8 cellular contexts compared by ENCODE assay signal in the genomic region with DNA sequence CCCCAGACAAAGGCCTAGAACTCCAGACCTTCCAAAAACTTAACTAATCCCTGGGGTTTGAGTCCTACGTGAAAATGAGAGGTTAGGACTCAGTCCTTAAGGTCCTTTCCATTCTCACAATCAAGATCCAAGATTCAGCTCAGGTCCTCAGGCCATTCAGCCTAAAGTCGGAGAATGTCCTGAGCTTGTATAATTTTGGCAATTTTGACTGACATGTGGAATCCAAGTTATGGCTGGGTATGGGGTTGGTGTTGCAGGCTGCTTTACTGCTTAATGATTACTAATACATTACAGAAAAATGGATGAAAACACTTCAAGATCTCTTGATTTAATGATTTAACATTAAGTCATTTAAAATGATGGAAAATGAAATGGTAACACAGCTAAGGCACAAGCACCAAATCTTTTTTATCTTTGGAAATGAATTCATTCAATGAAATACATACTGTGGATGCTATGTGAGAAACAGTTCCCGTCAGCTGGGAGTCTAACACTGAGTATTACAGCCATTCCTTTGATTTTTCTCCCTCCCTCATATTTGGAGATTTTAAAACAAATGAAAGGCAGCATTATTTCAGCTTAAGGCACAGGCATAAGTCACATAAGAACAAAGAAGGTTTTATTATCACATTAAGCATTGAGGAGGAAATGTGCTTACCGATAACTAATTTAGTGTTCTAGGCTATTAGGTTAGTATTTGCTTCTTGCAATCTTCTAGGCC. TPM values are rescaled to one million over a fixed set of nuclear protein-coding genes. Genes with fewer than 3 reads are reported as not detected.
DNase-seq lines count a peak whose midpoint lies in the region; FAIRE-seq and TF ChIP-seq lines count a peak whose summit lies in the region.

No MANE protein-coding gene starts in this region.

- WGBS in prostate gland, result 33% methylated on average over 4 of the region's 4 CpGs

- BruUV-seq in Calu3 (replicated peaks; lab: Mats Ljungman, UMichigan) (no TSS peak), endothelial cell of umbilical vein (replicated peaks; lab: Mats Ljungman, UMichigan) (TSS peak; percentile 13)

- no peaks in the 10 kb centered on the region for H3K9me3 Mint-ChIP-seq in Calu3 (ENCODE audit: low read depth, unreplicated experiment)

- peak; percentile 57 for FAIRE-seq in endothelial cell of umbilical vein (lab: Jason Lieb, UNC)
- FAIRE-seq in GM12892 (lab: Jason Lieb, UNC), result no peak

- H3K4me3 ChIP-seq in Peyer's patch (peak overlapping the region in 3 of 4 donors; percentile 53 to 66 (median 60)), endothelial cell of umbilical vein (replicated peaks in 1 of 3; ENCODE audit: insufficient read depth in 1 of 3, low read depth in 1 of 3, low read length in 3 of 3) (peak overlapping the region; percentile 60 to 90 (median 90)), prostate gland (peak overlapping the region; percentile 44 to 50)

- CTCF ChIA-PET in Calu3 (lab: Charles Lee) (interaction anchor here (1.1 to 2.1 kb wide), 4 partner anchors 23 to 313 kb away, joined by 3 to 7 read pairs (median 4); no protein-coding TSS in a partner anchor), endothelial cell of umbilical vein (lab: Charles Lee) (interaction anchor here (1.0 to 2.7 kb wide), 10 partner anchors 9 to 313 kb away, joined by 3 to 15 read pairs (median 7); no protein-coding TSS in a partner anchor)

- H3K27me3 ChIP-seq in Peyer's patch (no peaks in the 10 kb centered on the region), endothelial cell of umbilical vein (ENCODE audit: control insufficient read depth in 2 of 2, insufficient read depth in 2 of 2, low read length in 2 of 2) (no peaks in the 10 kb centered on the region), prostate gland (replicated peaks; ENCODE audit: insufficient read depth) (no peaks in the 10 kb centered on the region)

- peak overlapping the region; percentile 79 for H3K9ac ChIP-seq in endothelial cell of umbilical vein (replicated peaks; ENCODE audit: extremely low read depth, insufficient read depth, low read length)

- no peak overlapping the region for H2AFZ ChIP-seq in endothelial cell of umbilical vein (ENCODE audit: low read depth, low read length)

- H4K20me1 ChIP-seq in endothelial cell of umbilical vein (replicated peaks; ENCODE audit: control insufficient read depth, extremely low read depth, insufficient read depth, low read length), result no peaks in the 10 kb centered on the region

- DNase-seq in Calu3 (no peak), Peyer's patch (no peak), endothelial cell of umbilical vein (ENCODE audit: low read depth, low spot score) (no peak), prostate gland (ENCODE audit: low spot score) (no peak), H4 (ENCODE audit: low spot score) (no peak), NCI-H510A treated with DMSO at 0.1 percent for 48 hours (lab: John Stamatoyannopoulos, UW) (no peak), GM12892 (ENCODE audit: insufficient read length) (no peak), NCI-H345 treated with DMSO at 0.1 percent for 48 hours (lab: John Stamatoyannopoulos, UW; ENCODE audit: unreplicated experiment) (no peak)

- H3K27me3 Mint-ChIP-seq in Calu3 (ENCODE audit: unreplicated experiment), result no peaks in the 10 kb centered on the region

- H3K27ac ChIP-seq in Peyer's patch (peak overlapping the region in 3 of 4 donors; percentile 68 to 85 (median 80)), endothelial cell of umbilical vein (ENCODE audit: insufficient read depth, low read depth, low read length) (peak overlapping the region; percentile 63), prostate gland (peak overlapping the region; percentile 76 to 78)

- H3K36me3 Mint-ChIP-seq in Calu3 (ENCODE audit: insufficient read depth, unreplicated experiment), result peaks cover 60% of the 10 kb centered on the region

- H3K36me3 ChIP-seq in Peyer's patch (no peaks in the 10 kb centered on the region), endothelial cell of umbilical vein (ENCODE audit: control insufficient read depth in 2 of 2, extremely low read depth in 1 of 2, insufficient read depth in 2 of 2, low read length in 2 of 2) (peaks cover 0 to 6% of the 10 kb centered on the region in 2 experiments), prostate gland (no peaks in the 10 kb centered on the region)

- no peaks in the 10 kb centered on the region for H3K9me1 ChIP-seq in endothelial cell of umbilical vein (replicated peaks; ENCODE audit: control insufficient read depth, extremely low read depth, insufficient read depth, low read length)

- H3K27ac Mint-ChIP-seq in Calu3 (ENCODE audit: unreplicated experiment), result peak overlapping the region; percentile 82

- H3K4me1 ChIP-seq in Peyer's patch (peaks cover 0 to 17% (median 0%) of the 10 kb centered on the region in 4 donors), endothelial cell of umbilical vein (ENCODE audit: control insufficient read depth, extremely low read depth, insufficient read depth, low read length) (peaks cover 44% of the 10 kb centered on the region), prostate gland (replicated peaks) (no peaks in the 10 kb centered on the region)

- TF ChIP-seq CTCF in Calu3 (IDR thresholded peaks at IDR 0.05; ENCODE audit: unreplicated experiment) (no peak), Peyer's patch (IDR thresholded peaks at IDR 0.05) (no peak), endothelial cell of umbilical vein (IDR thresholded peaks at IDR 0.05; ENCODE audit: extremely low read depth in 1 of 2, insufficient read depth in 1 of 2, low read depth in 1 of 2, low read length in 2 of 2) (no peak), prostate gland (IDR thresholded peaks at IDR 0.05) (no peak)

- dilution Hi-C loops in endothelial cell of umbilical vein (cut with MboI; ENCODE audit: extremely low pct_ligation_motif_present, low sequenced_read_pairs), result no loop called here

- H3K9me3 ChIP-seq in Peyer's patch (no peaks in the 10 kb centered on the region), endothelial cell of umbilical vein (replicated peaks; ENCODE audit: control insufficient read depth, insufficient read depth, low read length) (no peaks in the 10 kb centered on the region), prostate gland (no peaks in the 10 kb centered on the region)

- peak overlapping the region; percentile 84 for H3K4me3 Mint-ChIP-seq in Calu3 (ENCODE audit: low read depth, unreplicated experiment)

- TF ChIP-seq POLR2A in Peyer's patch (IDR thresholded peaks at IDR 0.05) (no peak), endothelial cell of umbilical vein (IDR thresholded peaks at IDR 0.05; ENCODE audit: low read depth, low read length) (no peak), prostate gland (IDR thresholded peaks at IDR 0.05) (no peak), GM12892 (IDR thresholded peaks at IDR 0.05; ENCODE audit: low read depth, low read length) (no peak)

- peak overlapping the region; percentile 96 for H3K4me2 ChIP-seq in endothelial cell of umbilical vein (ENCODE audit: insufficient read depth, low read length)

- intact Hi-C loops in Calu3 (cut with micrococcal nuclease; ENCODE audit: unreplicated experiment), result loop anchor here (5.0 kb wide), 1 partner anchor 36 kb away; no protein-coding TSS in a partner anchor
- intact Hi-C loops in endothelial cell of umbilical vein (cut with micrococcal nuclease), result no loop called here
- intact Hi-C loops in prostate gland (cut with DNase I), result no loop called here

- peaks cover 38% of the 10 kb centered on the region for H3K4me1 Mint-ChIP-seq in Calu3 (ENCODE audit: low read depth, unreplicated experiment)

- H3K79me2 ChIP-seq in endothelial cell of umbilical vein (ENCODE audit: control insufficient read depth, insufficient read depth, low read length), result peaks cover 60% of the 10 kb centered on the region

- POLR2A ChIA-PET in endothelial cell of umbilical vein (lab: Charles Lee), result interaction anchor here (1.8 to 2.6 kb wide), 3 partner anchors 9 to 64 kb away, joined by 8 to 12 read pairs (median 11); no protein-coding TSS in a partner anchor

TF ChIP-seq in endothelial cell of umbilical vein, 7 proteins besides CTCF, POLR2A, EP300 and RAD21:
- TF ChIP-seq POLR2AphosphoS5 (IDR thresholded peaks at IDR 0.05; ENCODE audit: insufficient read depth, low read depth, low read length), result no peak
- TF ChIP-seq, protein P1, sequence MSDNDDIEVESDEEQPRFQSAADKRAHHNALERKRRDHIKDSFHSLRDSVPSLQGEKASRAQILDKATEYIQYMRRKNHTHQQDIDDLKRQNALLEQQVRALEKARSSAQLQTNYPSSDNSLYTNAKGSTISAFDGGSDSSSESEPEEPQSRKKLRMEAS (IDR thresholded peaks at IDR 0.05; ENCODE audit: insufficient read depth, insufficient read length), result no peak
- no peak for TF ChIP-seq JUN (IDR thresholded peaks at IDR 0.05; ENCODE audit: borderline replicate concordance, insufficient read depth, insufficient read length, low read depth)
- no peak for TF ChIP-seq GATA2 (IDR thresholded peaks at IDR 0.05; ENCODE audit: insufficient read depth, insufficient read length, low read depth, low read length)
- TF ChIP-seq FOS (IDR thresholded peaks at IDR 0.05; ENCODE audit: borderline replicate concordance, insufficient read depth, low read length), result no peak
- no peak for TF ChIP-seq EZH2 (IDR thresholded peaks at IDR 0.05; ENCODE audit: borderline replicate concordance, low read depth, low read length, severe bottlenecking)
- TF ChIP-seq MYC (IDR thresholded peaks at IDR 0.05; ENCODE audit: low read depth, low read length), result no peak

RNA-seq across cellular contexts. Expression of a gene that starts 1.3 kb away (rescaled TPM):
- total RNA-seq in Calu3 (2022), result 64.5 and 65.6 TPM in 2 replicates
- 10 to 100 TPM; 26.1 to 45.4 (median 33.5) TPM for total RNA-seq in Peyer's patch
- total RNA-seq in endothelial cell of umbilical vein, result 86.1 and 111 TPM in 2 replicates
- polyA plus RNA-seq in endothelial cell of umbilical vein, result 11.0 and 13.1 TPM in 2 replicates
- 21.9 and 22.6 TPM in 2 replicates for polyA plus RNA-seq in endothelial cell of umbilical vein (2011; cell fraction: cytosol; rRNA removed)
- polyA plus RNA-seq in endothelial cell of umbilical vein (2011; cell fraction: nucleus; rRNA removed), result 25.0 and 31.9 TPM in 2 replicates
- polyA plus RNA-seq in endothelial cell of umbilical vein (2012), result 43.4 and 50.9 TPM in 2 replicates
- 48.2 and 49.1 TPM in 2 replicates for polyA minus RNA-seq in endothelial cell of umbilical vein
- 7.6 TPM for polyA minus RNA-seq in endothelial cell of umbilical vein (2011; cell fraction: cytosol; rRNA and poly(A)+ RNA removed)
- polyA minus RNA-seq in endothelial cell of umbilical vein (2011; cell fraction: nucleus; rRNA and poly(A)+ RNA removed), result 89.2 and 110 TPM in 2 replicates
- total RNA-seq in prostate gland, result 10 to 100 TPM; 15.0 to 29.1 TPM
- total RNA-seq in H4 (2014; rRNA removed; shearing (Covaris generic)), result 8.0 and 8.9 TPM in 2 replicates
- polyA plus RNA-seq in GM12892 (2012; ENCODE audit: missing spikeins), result 17.3 TPM
